In the genomic region with DNA sequence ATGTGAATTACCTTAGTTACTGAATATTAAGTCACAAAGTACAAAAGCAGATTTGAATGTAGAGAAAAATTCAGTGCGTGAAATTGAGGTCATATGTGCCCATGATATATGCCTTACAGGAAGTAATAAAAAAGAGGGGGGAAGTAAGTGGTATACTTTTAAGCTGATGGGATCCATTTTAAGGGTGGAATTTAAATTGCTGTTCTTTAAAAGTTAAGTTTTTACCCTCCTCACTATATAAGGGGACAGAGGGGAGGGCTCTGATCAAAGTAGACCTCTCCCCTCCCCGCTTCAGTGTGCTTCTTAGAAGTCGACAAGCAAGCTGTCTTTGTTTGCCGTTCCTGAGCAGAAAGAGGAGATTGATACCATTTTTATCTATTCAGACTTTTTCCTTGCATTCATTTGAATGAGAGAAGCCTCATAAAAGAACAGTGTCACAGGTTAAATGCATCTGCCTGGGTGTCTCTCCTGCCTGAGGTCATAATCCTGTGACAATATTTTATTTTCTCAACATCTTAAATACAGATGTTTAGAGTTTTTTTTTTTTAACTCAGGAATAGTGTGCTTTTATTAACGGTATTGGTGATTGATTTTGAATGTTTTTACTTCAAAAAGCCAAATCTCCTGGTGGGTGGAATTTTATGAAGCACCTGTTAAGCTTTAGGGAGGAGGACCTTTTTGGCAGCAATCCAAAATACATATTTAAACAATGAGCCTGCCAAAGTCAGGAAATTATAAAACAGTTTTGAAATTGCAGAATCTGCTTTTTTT, we compare ENCODE assay signal across 1 cellular context.
TF ChIP-seq lines count a peak whose summit lies in the region.

No MANE protein-coding gene starts in this region.

TF ChIP-seq in HEK293, 187 proteins besides CTCF, POLR2A, EP300 and RAD21 (continued from another document and continues in another):
- TF ChIP-seq ZNF274 (IDR thresholded peaks at IDR 0.05; ENCODE audit: low read length) (no peak), ZNF274 (tag by site-specific recombination; IDR thresholded peaks at IDR 0.05; ENCODE audit: borderline replicate concordance) (no peak), HOXC10 (CRISPR knock-in tag; IDR thresholded peaks at IDR 0.05) (no peak), BCL11B (tag by site-specific recombination; IDR thresholded peaks at IDR 0.05; ENCODE audit: low read depth) (peak; percentile 82; the same call in 1 of the 2 replicates), ZBTB7A (tag by site-specific recombination; IDR thresholded peaks at IDR 0.05; ENCODE audit: low read depth) (no peak), ZNF311 (tag by site-specific recombination; IDR thresholded peaks at IDR 0.05; ENCODE audit: borderline replicate concordance) (no peak), ZNF837 (tag by site-specific recombination; IDR thresholded peaks at IDR 0.05) (no peak), ZNF555 (tag by site-specific recombination; conservative IDR thresholded peaks at IDR 0.05) (no peak), GLI4 (tag by site-specific recombination; IDR thresholded peaks at IDR 0.05) (no peak), GLI2 (tag by site-specific recombination; IDR thresholded peaks at IDR 0.05; ENCODE audit: borderline replicate concordance, low read depth) (no peak), KLF7 (tag by site-specific recombination; IDR thresholded peaks at IDR 0.05; ENCODE audit: borderline replicate concordance) (peak; percentile 34; the same call in 1 of the 2 replicates), GLIS1 (tag by site-specific recombination; IDR thresholded peaks at IDR 0.05) (peak; percentile 66), ZNF777 (tag by site-specific recombination; IDR thresholded peaks at IDR 0.05; ENCODE audit: borderline replicate concordance) (no peak), ZNF423 (tag by site-specific recombination; IDR thresholded peaks at IDR 0.05) (no peak; the same call in 1 of the 2 replicates), ZFP37 (tag by site-specific recombination; IDR thresholded peaks at IDR 0.05) (no peak), SP7 (tag by site-specific recombination; IDR thresholded peaks at IDR 0.05) (peak; percentile 23; the same call in 1 of the 2 replicates), ZNF791 (tag by site-specific recombination; IDR thresholded peaks at IDR 0.05) (no peak), ZNF140 (tag by site-specific recombination; IDR thresholded peaks at IDR 0.05) (no peak), ZFP41 (tag by site-specific recombination; IDR thresholded peaks at IDR 0.05; ENCODE audit: borderline replicate concordance) (no peak), ZNF600 (tag by site-specific recombination; IDR thresholded peaks at IDR 0.05) (no peak), ZNF391 (tag by site-specific recombination; IDR thresholded peaks at IDR 0.05; ENCODE audit: borderline replicate concordance, low read depth) (no peak; the same call in 1 of the 2 replicates), GLIS2 (tag by site-specific recombination; IDR thresholded peaks at IDR 0.05) (no peak), EGR2 (tag by site-specific recombination; IDR thresholded peaks at IDR 0.05; ENCODE audit: low read depth) (peak; percentile 35; the same call in 1 of the 2 replicates), ZNF248 (tag by site-specific recombination; IDR thresholded peaks at IDR 0.05) (no peak), KLF1 (tag by site-specific recombination; IDR thresholded peaks at IDR 0.05) (peak; percentile 54), ZSCAN23 (tag by site-specific recombination; IDR thresholded peaks at IDR 0.05) (no peak), ZNF510 (tag by site-specific recombination; IDR thresholded peaks at IDR 0.05; ENCODE audit: insufficient replicate concordance) (no peak), SP2 (tag by site-specific recombination; IDR thresholded peaks at IDR 0.05) (no peak), ZNF670 (tag by site-specific recombination; IDR thresholded peaks at IDR 0.05; ENCODE audit: low read depth) (no peak), SALL2 (tag by site-specific recombination; IDR thresholded peaks at IDR 0.05; ENCODE audit: borderline replicate concordance) (no peak), WT1 (tag by site-specific recombination; IDR thresholded peaks at IDR 0.05) (peak; percentile 95), ZBTB8A (tag by site-specific recombination; IDR thresholded peaks at IDR 0.05) (0 out of 2 replicates have a peak, but pooled peaks have one; percentile 13), ZNF473 (tag by site-specific recombination; IDR thresholded peaks at IDR 0.05) (no peak), ZNF548 (tag by site-specific recombination; IDR thresholded peaks at IDR 0.05) (no peak), ZNF624 (tag by site-specific recombination; IDR thresholded peaks at IDR 0.05) (no peak), SETDB1 (IDR thresholded peaks at IDR 0.05; ENCODE audit: insufficient read length, low read length) (no peak), ZBTB17 (tag by site-specific recombination; IDR thresholded peaks at IDR 0.05) (no peak), ZNF76 (tag by site-specific recombination; IDR thresholded peaks at IDR 0.05; ENCODE audit: borderline replicate concordance, low read depth) (no peak), KLF9 (tag by site-specific recombination; IDR thresholded peaks at IDR 0.05; ENCODE audit: low read depth) (no peak), ZNF530 (tag by site-specific recombination; IDR thresholded peaks at IDR 0.05; ENCODE audit: low read depth) (no peak), ZNF169 (tag by site-specific recombination; IDR thresholded peaks at IDR 0.05) (no peak), KLF8 (tag by site-specific recombination; IDR thresholded peaks at IDR 0.05) (peak; percentile 65; the same call in 1 of the 2 replicates), ZNF514 (tag by site-specific recombination; IDR thresholded peaks at IDR 0.05) (no peak)
- TF ChIP-seq, protein P1, sequence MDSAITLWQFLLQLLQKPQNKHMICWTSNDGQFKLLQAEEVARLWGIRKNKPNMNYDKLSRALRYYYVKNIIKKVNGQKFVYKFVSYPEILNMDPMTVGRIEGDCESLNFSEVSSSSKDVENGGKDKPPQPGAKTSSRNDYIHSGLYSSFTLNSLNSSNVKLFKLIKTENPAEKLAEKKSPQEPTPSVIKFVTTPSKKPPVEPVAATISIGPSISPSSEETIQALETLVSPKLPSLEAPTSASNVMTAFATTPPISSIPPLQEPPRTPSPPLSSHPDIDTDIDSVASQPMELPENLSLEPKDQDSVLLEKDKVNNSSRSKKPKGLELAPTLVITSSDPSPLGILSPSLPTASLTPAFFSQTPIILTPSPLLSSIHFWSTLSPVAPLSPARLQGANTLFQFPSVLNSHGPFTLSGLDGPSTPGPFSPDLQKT (IDR thresholded peaks at IDR 0.05; ENCODE audit: borderline replicate concordance, low read depth, low read length) = no peak
- TF ChIP-seq, protein P2, sequence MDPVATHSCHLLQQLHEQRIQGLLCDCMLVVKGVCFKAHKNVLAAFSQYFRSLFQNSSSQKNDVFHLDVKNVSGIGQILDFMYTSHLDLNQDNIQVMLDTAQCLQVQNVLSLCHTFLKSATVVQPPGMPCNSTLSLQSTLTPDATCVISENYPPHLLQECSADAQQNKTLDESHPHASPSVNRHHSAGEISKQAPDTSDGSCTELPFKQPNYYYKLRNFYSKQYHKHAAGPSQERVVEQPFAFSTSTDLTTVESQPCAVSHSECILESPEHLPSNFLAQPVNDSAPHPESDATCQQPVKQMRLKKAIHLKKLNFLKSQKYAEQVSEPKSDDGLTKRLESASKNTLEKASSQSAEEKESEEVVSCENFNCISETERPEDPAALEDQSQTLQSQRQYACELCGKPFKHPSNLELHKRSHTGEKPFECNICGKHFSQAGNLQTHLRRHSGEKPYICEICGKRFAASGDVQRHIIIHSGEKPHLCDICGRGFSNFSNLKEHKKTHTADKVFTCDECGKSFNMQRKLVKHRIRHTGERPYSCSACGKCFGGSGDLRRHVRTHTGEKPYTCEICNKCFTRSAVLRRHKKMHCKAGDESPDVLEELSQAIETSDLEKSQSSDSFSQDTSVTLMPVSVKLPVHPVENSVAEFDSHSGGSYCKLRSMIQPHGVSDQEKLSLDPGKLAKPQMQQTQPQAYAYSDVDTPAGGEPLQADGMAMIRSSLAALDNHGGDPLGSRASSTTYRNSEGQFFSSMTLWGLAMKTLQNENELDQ (tag by site-specific recombination; IDR thresholded peaks at IDR 0.05; ENCODE audit: low read depth) = no peak
- TF ChIP-seq, protein P3, sequence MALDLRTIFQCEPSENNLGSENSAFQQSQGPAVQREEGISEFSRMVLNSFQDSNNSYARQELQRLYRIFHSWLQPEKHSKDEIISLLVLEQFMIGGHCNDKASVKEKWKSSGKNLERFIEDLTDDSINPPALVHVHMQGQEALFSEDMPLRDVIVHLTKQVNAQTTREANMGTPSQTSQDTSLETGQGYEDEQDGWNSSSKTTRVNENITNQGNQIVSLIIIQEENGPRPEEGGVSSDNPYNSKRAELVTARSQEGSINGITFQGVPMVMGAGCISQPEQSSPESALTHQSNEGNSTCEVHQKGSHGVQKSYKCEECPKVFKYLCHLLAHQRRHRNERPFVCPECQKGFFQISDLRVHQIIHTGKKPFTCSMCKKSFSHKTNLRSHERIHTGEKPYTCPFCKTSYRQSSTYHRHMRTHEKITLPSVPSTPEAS (tag by site-specific recombination; IDR thresholded peaks at IDR 0.05) = no peak
- TF ChIP-seq, protein P4, sequence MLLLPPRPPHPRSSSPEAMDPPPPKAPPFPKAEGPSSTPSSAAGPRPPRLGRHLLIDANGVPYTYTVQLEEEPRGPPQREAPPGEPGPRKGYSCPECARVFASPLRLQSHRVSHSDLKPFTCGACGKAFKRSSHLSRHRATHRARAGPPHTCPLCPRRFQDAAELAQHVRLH (tag by site-specific recombination; IDR thresholded peaks at IDR 0.05) = no peak; the same call in 1 of the 2 replicates
- TF ChIP-seq, protein P5, sequence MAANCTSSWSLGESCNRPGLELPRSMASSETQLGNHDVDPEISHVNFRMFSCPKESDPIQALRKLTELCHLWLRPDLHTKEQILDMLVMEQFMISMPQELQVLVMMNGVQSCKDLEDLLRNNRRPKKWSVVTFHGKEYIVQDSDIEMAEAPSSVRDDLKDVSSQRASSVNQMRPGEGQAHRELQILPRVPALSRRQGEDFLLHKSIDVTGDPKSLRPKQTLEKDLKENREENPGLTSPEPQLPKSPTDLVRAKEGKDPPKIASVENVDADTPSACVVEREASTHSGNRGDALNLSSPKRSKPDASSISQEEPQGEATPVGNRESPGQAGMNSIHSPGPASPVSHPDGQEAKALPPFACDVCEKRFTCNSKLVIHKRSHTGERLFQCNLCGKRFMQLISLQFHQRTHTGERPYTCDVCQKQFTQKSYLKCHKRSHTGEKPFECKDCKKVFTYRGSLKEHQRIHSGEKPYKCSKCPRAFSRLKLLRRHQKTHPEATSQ (tag by site-specific recombination; IDR thresholded peaks at IDR 0.05) = no peak
- TF ChIP-seq, protein P6, sequence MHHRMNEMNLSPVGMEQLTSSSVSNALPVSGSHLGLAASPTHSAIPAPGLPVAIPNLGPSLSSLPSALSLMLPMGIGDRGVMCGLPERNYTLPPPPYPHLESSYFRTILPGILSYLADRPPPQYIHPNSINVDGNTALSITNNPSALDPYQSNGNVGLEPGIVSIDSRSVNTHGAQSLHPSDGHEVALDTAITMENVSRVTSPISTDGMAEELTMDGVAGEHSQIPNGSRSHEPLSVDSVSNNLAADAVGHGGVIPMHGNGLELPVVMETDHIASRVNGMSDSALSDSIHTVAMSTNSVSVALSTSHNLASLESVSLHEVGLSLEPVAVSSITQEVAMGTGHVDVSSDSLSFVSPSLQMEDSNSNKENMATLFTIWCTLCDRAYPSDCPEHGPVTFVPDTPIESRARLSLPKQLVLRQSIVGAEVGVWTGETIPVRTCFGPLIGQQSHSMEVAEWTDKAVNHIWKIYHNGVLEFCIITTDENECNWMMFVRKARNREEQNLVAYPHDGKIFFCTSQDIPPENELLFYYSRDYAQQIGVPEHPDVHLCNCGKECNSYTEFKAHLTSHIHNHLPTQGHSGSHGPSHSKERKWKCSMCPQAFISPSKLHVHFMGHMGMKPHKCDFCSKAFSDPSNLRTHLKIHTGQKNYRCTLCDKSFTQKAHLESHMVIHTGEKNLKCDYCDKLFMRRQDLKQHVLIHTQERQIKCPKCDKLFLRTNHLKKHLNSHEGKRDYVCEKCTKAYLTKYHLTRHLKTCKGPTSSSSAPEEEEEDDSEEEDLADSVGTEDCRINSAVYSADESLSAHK (tag by site-specific recombination; IDR thresholded peaks at IDR 0.05) = peak; percentile 64; the same call in 1 of the 2 replicates
- TF ChIP-seq, protein P7, sequence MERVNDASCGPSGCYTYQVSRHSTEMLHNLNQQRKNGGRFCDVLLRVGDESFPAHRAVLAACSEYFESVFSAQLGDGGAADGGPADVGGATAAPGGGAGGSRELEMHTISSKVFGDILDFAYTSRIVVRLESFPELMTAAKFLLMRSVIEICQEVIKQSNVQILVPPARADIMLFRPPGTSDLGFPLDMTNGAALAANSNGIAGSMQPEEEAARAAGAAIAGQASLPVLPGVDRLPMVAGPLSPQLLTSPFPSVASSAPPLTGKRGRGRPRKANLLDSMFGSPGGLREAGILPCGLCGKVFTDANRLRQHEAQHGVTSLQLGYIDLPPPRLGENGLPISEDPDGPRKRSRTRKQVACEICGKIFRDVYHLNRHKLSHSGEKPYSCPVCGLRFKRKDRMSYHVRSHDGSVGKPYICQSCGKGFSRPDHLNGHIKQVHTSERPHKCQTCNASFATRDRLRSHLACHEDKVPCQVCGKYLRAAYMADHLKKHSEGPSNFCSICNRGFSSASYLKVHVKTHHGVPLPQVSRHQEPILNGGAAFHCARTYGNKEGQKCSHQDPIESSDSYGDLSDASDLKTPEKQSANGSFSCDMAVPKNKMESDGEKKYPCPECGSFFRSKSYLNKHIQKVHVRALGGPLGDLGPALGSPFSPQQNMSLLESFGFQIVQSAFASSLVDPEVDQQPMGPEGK (tag by site-specific recombination; IDR thresholded peaks at IDR 0.05) = 0 out of 2 replicates have a peak, but pooled peaks have one; percentile 36
- TF ChIP-seq, protein P8, sequence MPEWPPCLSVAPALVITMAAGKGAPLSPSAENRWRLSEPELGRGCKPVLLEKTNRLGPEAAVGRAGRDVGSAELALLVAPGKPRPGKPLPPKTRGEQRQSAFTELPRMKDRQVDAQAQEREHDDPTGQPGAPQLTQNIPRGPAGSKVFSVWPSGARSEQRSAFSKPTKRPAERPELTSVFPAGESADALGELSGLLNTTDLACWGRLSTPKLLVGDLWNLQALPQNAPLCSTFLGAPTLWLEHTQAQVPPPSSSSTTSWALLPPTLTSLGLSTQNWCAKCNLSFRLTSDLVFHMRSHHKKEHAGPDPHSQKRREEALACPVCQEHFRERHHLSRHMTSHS (tag by site-specific recombination; IDR thresholded peaks at IDR 0.05) = no peak
- TF ChIP-seq, protein P9, sequence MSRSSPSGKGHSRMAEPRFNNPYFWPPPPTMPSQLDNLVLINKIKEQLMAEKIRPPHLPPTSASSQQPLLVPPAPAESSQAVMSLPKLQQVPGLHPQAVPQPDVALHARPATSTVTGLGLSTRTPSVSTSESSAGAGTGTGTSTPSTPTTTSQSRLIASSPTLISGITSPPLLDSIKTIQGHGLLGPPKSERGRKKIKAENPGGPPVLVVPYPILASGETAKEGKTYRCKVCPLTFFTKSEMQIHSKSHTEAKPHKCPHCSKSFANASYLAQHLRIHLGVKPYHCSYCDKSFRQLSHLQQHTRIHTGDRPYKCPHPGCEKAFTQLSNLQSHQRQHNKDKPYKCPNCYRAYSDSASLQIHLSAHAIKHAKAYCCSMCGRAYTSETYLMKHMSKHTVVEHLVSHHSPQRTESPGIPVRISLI (tag by site-specific recombination; IDR thresholded peaks at IDR 0.05) = no peak
- TF ChIP-seq, protein P10, sequence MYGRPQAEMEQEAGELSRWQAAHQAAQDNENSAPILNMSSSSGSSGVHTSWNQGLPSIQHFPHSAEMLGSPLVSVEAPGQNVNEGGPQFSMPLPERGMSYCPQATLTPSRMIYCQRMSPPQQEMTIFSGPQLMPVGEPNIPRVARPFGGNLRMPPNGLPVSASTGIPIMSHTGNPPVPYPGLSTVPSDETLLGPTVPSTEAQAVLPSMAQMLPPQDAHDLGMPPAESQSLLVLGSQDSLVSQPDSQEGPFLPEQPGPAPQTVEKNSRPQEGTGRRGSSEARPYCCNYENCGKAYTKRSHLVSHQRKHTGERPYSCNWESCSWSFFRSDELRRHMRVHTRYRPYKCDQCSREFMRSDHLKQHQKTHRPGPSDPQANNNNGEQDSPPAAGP (tag by site-specific recombination; IDR thresholded peaks at IDR 0.05) = no peak
